Comparison of ENCODE assay signal across 27 cellular contexts in the genomic region with DNA sequence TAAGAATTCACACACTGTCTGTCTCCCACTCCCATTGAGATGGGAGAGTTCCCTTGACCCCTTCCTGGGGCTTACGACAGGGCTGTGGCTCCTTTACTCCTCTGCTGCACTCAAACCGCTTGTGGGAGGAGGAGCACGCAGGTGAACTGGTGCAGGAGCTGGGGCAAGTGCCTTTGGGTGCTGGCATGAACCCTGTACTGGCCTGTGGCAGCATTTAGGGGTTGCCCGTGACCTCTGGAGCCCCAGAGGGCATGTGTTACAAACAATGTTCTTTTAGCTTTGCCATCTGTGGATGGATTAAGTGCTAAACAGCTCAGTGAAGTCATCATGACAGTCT. TPM values are rescaled to one million over a fixed set of nuclear protein-coding genes. Genes with fewer than 3 reads are reported as not detected.
DNase-seq lines count a peak whose midpoint lies in the region; ATAC-seq and TF ChIP-seq lines count a peak whose summit lies in the region.
"Had no signal": no experiment of that assay in that cellular context is flagged by ENCODE, and none has a peak within 500 bp of the region (broad histone marks: within the 10 kb centered on the region; RNA-seq: fewer than 3 reads in every experiment).

No MANE protein-coding gene starts in this region.

- H3K9me2 ChIP-seq in SK-N-SH: no peaks in the 10 kb centered on the region

- H3K4me3 ChIP-seq in KMS-11 (IDR thresholded peaks at IDR 0.05; ENCODE audit: insufficient read depth, low read depth, low read length): no peak overlapping the region
- no peak overlapping the region for H3K4me3 ChIP-seq in SK-N-SH (ENCODE audit: low read depth in 2 of 2, low read length in 1 of 2)
- H3K4me3 ChIP-seq: BLaER1, neural progenitor cell had no signal

- H3F3A ChIP-seq in SK-N-SH (replicated peaks; ENCODE audit: insufficient read depth): no peaks in the 10 kb centered on the region

- H3K9ac ChIP-seq in KMS-11 (no peak overlapping the region), SK-N-SH (no peak overlapping the region)
- H3K9ac ChIP-seq: BLaER1, neural progenitor cell had no signal

- peak; percentile 14 for ATAC-seq in GM18520 (IDR thresholded peaks at IDR 0.05; ENCODE audit: unreplicated experiment)
- ATAC-seq in GM19395 (IDR thresholded peaks at IDR 0.05; ENCODE audit: unreplicated experiment): peak; percentile 20
- peak; percentile 50 for ATAC-seq in HG02798 (IDR thresholded peaks at IDR 0.05; ENCODE audit: poor library complexity, unreplicated experiment)
- ATAC-seq in HG03439 (IDR thresholded peaks at IDR 0.05; ENCODE audit: unreplicated experiment): no peak
- ATAC-seq: left colon, right cardiac atrium, WTC11 had no signal

- DNase-seq in HK-2 (ENCODE audit: unreplicated experiment) (no peak), NCI-H2081 treated with DMSO at 0.1 percent for 48 hours (lab: John Stamatoyannopoulos, UW) (no peak), SK-N-SH (no peak)
- DNase-seq: ACHN; activated CD4-positive, alpha-beta T cell treated with anti-CD3 and anti-CD28 coated beads, Interleukin-2, amount 10 ng/mL, durations not matched to agents 7 days and 5 days; activated naive CD4-positive, alpha-beta T cell treated with Interleukin-2 at 50 U/mL for 16 hours; activated T-cell treated with anti-CD3 and anti-CD28 coated beads, Interleukin-2, amount 50 U/mL, for 24 hours; cerebellar nuclear complex; DMS53; GOT3; hippocampal formation; left colon; mesendoderm; NCI-H1694 treated with DMSO at 0.1 percent for 48 hours; NCI-H2171 treated with DMSO at 0.1 percent for 48 hours; NCI-H524; right cardiac atrium; Right ventricle myocardium superior; T-helper 9 cell had no signal

- no peak for TF ChIP-seq RAD21 in SK-N-SH (IDR thresholded peaks at IDR 0.05; ENCODE audit: low read length)

- H4K20me1 ChIP-seq in KMS-11 (ENCODE audit: insufficient read depth): no peaks in the 10 kb centered on the region
- no peaks in the 10 kb centered on the region for H4K20me1 ChIP-seq in SK-N-SH (ENCODE audit: insufficient read depth)
- H4K20me1 ChIP-seq: BLaER1 had no signal

- no peaks in the 10 kb centered on the region for H3K36me3 ChIP-seq in KMS-11 (ENCODE audit: insufficient read depth)
- no peaks in the 10 kb centered on the region for H3K36me3 ChIP-seq in SK-N-SH (replicated peaks in 1 of 2; ENCODE audit: control insufficient read depth in 1 of 2, insufficient read depth in 2 of 2, low read length in 1 of 2)
- H3K36me3 ChIP-seq: BLaER1, neural progenitor cell had no signal

- no peaks in the 10 kb centered on the region for H3K9me3 ChIP-seq in SK-N-SH
- H3K9me3 ChIP-seq: BLaER1 had no signal

- H2AFZ ChIP-seq in KMS-11 (ENCODE audit: low read depth): no peak overlapping the region
- H2AFZ ChIP-seq in SK-N-SH (ENCODE audit: low read depth): no peak overlapping the region
- H2AFZ ChIP-seq: neural progenitor cell had no signal

- H3K27me3 ChIP-seq in KMS-11 (ENCODE audit: insufficient read depth, low read depth) (no peaks in the 10 kb centered on the region), SK-N-SH (ENCODE audit: insufficient read depth) (no peaks in the 10 kb centered on the region)
- H3K27me3 ChIP-seq: neural progenitor cell had no signal

- H3K4me1 ChIP-seq in KMS-11 (ENCODE audit: low read depth, poor library complexity, severe bottlenecking) (peaks cover 21% of the 10 kb centered on the region), SK-N-SH (ENCODE audit: control insufficient read depth in 1 of 2, insufficient read depth in 2 of 2, low read depth in 1 of 2, low read length in 1 of 2) (no peaks in the 10 kb centered on the region)
- H3K4me1 ChIP-seq: BLaER1, neural progenitor cell had no signal

- no peak for TF ChIP-seq EP300 in SK-N-SH (IDR thresholded peaks at IDR 0.05; ENCODE audit: borderline replicate concordance in 1 of 2, low read depth in 1 of 2, low read length in 1 of 2)

- POLR2A ChIA-PET in SK-N-SH (lab: Yijun Ruan, JAX): no interaction called here

- CTCF ChIA-PET in SK-N-SH (lab: Yijun Ruan, JAX): interaction anchor here (0.5 kb wide), 1 partner anchor 1281 kb away, joined by 3 read pairs; no protein-coding TSS in a partner anchor

- 0 out of 2 replicates have a peak overlapping the region, but pooled peaks have one; percentile 17 for H3K27ac ChIP-seq in KMS-11
- H3K27ac ChIP-seq in SK-N-SH (ENCODE audit: low read depth in 2 of 2, low read length in 1 of 2): no peak overlapping the region
- H3K27ac ChIP-seq: BLaER1, neural progenitor cell had no signal

- H3K4me2 ChIP-seq in KMS-11 (no peak overlapping the region), SK-N-SH (no peak overlapping the region)
- H3K4me2 ChIP-seq: BLaER1, neural progenitor cell had no signal

- 10% methylated on average over 3 of the region's 4 CpGs for WGBS in SK-N-SH (ENCODE audit: low lambda C conversion rate)

- TF ChIP-seq CTCF in KMS-11 (conservative IDR thresholded peaks at IDR 0.05; ENCODE audit: low read depth, low read length): no peak
- no peak for TF ChIP-seq CTCF in SK-N-SH (IDR thresholded peaks at IDR 0.05)

- H3K79me2 ChIP-seq in KMS-11 (ENCODE audit: insufficient read depth, low read depth): no peaks in the 10 kb centered on the region
- no peaks in the 10 kb centered on the region for H3K79me2 ChIP-seq in SK-N-SH (ENCODE audit: insufficient read depth)

TF ChIP-seq in SK-N-SH, 30 proteins besides CTCF, POLR2A, EP300 and RAD21:
- TF ChIP-seq TCF12 (IDR thresholded peaks at IDR 0.05) (no peak), JUND (IDR thresholded peaks at IDR 0.05) (no peak)
- TF ChIP-seq, protein P1, sequence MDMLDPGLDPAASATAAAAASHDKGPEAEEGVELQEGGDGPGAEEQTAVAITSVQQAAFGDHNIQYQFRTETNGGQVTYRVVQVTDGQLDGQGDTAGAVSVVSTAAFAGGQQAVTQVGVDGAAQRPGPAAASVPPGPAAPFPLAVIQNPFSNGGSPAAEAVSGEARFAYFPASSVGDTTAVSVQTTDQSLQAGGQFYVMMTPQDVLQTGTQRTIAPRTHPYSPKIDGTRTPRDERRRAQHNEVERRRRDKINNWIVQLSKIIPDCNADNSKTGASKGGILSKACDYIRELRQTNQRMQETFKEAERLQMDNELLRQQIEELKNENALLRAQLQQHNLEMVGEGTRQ (IDR thresholded peaks at IDR 0.05; ENCODE audit: borderline replicate concordance, low read depth, low read length): no peak
TF ChIP-seq in SK-N-SH: peak in this region for 0.

RNA-seq across cellular contexts. Expression of gene FTHL17, which starts 21.8 kb away (rescaled TPM):
- polyA plus RNA-seq in SK-N-SH (2012; rRNA removed): not detected in 2 replicates
- not detected in 2 replicates for polyA plus RNA-seq in SK-N-SH (2012; cell fraction: cytosol; rRNA removed)
- polyA plus RNA-seq in SK-N-SH (2012; cell fraction: nucleus; rRNA removed): not detected in 2 replicates
- polyA plus RNA-seq: right cardiac atrium had no signal
